Comparison of ENCODE assay signal across 1 cellular context in the genomic region with DNA sequence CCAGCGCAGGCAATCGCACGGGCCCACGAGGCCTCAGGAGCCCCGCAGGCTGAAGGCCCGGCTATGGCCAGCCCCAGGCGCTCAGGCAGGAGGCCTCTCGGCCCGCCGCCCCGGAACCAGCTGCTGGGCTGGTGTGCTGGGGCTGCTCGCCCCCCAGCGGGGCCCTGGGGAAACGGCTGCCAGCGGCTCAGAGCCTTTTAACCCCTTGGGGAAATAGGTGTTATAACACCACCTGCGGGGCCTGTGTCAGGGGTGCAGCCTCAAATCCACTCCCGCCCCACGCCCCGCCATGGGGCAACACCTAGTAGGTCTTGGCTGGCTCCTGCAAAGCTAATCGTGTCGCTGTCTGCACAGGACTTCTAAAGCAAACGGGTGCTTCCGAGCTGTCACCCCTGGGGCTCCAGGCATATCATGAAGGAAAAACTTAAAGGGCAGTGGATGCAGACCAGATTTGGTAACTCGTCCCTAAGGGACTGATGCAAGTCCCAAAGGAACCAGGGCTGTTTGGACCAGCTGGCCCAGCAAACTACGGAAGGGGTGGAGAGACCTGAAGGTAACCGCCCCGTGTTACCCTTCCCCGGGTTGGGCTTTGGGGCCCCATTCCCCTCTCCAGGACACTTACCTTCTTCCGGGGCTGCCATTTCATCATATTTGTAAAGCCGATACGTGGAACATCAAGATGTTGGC.
A peak's percentile ranks its signal among the peaks of the same experiment; 100 is the strongest.
TF ChIP-seq lines count a peak whose summit lies in the region.

No MANE protein-coding gene starts in this region.

TF ChIP-seq in HEK293, 187 proteins besides CTCF, POLR2A, EP300 and RAD21 (continued from another document and continues in another):
- TF ChIP-seq SP2 (tag by site-specific recombination; IDR thresholded peaks at IDR 0.05) (no peak), ZNF433 (tag by site-specific recombination; IDR thresholded peaks at IDR 0.05; ENCODE audit: low read depth) (no peak), ZNF221 (tag by site-specific recombination; IDR thresholded peaks at IDR 0.05; ENCODE audit: borderline replicate concordance) (no peak), ZNF10 (tag by site-specific recombination; IDR thresholded peaks at IDR 0.05) (no peak), ZBTB20 (tag by site-specific recombination; IDR thresholded peaks at IDR 0.05) (peak; percentile 97), ZNF776 (tag by site-specific recombination; IDR thresholded peaks at IDR 0.05; ENCODE audit: borderline replicate concordance) (no peak), ZNF202 (tag by site-specific recombination; IDR thresholded peaks at IDR 0.05; ENCODE audit: borderline replicate concordance) (no peak), ZBTB48 (tag by site-specific recombination; IDR thresholded peaks at IDR 0.05) (peak; percentile 61), ZNF169 (tag by site-specific recombination; IDR thresholded peaks at IDR 0.05) (no peak), ZNF155 (tag by site-specific recombination; IDR thresholded peaks at IDR 0.05) (no peak), ZNF548 (tag by site-specific recombination; IDR thresholded peaks at IDR 0.05) (no peak), TRIM28 (IDR thresholded peaks at IDR 0.05; ENCODE audit: borderline replicate concordance, low read length) (0 out of 2 replicates have a peak, but pooled peaks have one; percentile 11), ZNF335 (tag by site-specific recombination; conservative IDR thresholded peaks at IDR 0.05) (peak; percentile 61; the same call in 1 of the 2 replicates), SP3 (tag by site-specific recombination; IDR thresholded peaks at IDR 0.05) (peak; percentile 25; the same call in 1 of the 2 replicates), ZBTB17 (tag by site-specific recombination; IDR thresholded peaks at IDR 0.05) (peak; percentile 30; the same call in 1 of the 2 replicates), ZBTB8A (tag by site-specific recombination; IDR thresholded peaks at IDR 0.05) (peak; percentile 44; the same call in 1 of the 2 replicates), ZNF621 (tag by site-specific recombination; IDR thresholded peaks at IDR 0.05) (no peak), SALL2 (tag by site-specific recombination; IDR thresholded peaks at IDR 0.05; ENCODE audit: borderline replicate concordance) (no peak), HOXD13 (CRISPR knock-in tag; IDR thresholded peaks at IDR 0.05; ENCODE audit: borderline replicate concordance) (no peak), ZNF792 (tag by site-specific recombination; IDR thresholded peaks at IDR 0.05) (no peak), ZNF670 (tag by site-specific recombination; IDR thresholded peaks at IDR 0.05; ENCODE audit: low read depth) (no peak), ZNF560 (tag by site-specific recombination; IDR thresholded peaks at IDR 0.05; ENCODE audit: borderline replicate concordance) (no peak), SP7 (tag by site-specific recombination; IDR thresholded peaks at IDR 0.05) (peak; percentile 28; the same call in 1 of the 2 replicates), IKZF3 (tag by site-specific recombination; IDR thresholded peaks at IDR 0.05) (no peak), ZNF561 (tag by site-specific recombination; IDR thresholded peaks at IDR 0.05; ENCODE audit: borderline replicate concordance) (0 out of 2 replicates have a peak, but pooled peaks have one; percentile 61), EGR2 (tag by site-specific recombination; IDR thresholded peaks at IDR 0.05; ENCODE audit: low read depth) (no peak), ZNF624 (tag by site-specific recombination; IDR thresholded peaks at IDR 0.05) (no peak), ZNF658 (tag by site-specific recombination; IDR thresholded peaks at IDR 0.05) (no peak), ZNF138 (tag by site-specific recombination; IDR thresholded peaks at IDR 0.05; ENCODE audit: borderline replicate concordance) (no peak), ZBTB21 (tag by site-specific recombination; IDR thresholded peaks at IDR 0.05) (no peak), ZNF623 (tag by site-specific recombination; IDR thresholded peaks at IDR 0.05) (no peak), GLI2 (tag by site-specific recombination; IDR thresholded peaks at IDR 0.05; ENCODE audit: borderline replicate concordance, low read depth) (no peak), HOXA7 (CRISPR knock-in tag; IDR thresholded peaks at IDR 0.05; ENCODE audit: borderline replicate concordance) (no peak), KLF8 (tag by site-specific recombination; IDR thresholded peaks at IDR 0.05) (0 out of 2 replicates have a peak, but pooled peaks have one; percentile 25), ZNF843 (tag by site-specific recombination; IDR thresholded peaks at IDR 0.05) (no peak), KLF16 (tag by site-specific recombination; IDR thresholded peaks at IDR 0.05) (0 out of 2 replicates have a peak, but pooled peaks have one; percentile 20), ZNF112 (tag by site-specific recombination; IDR thresholded peaks at IDR 0.05) (no peak), ZNF473 (tag by site-specific recombination; IDR thresholded peaks at IDR 0.05) (no peak), YY1 (tag by site-specific recombination; IDR thresholded peaks at IDR 0.05) (peak; percentile 28; the same call in 1 of the 2 replicates), ZNF768 (tag by site-specific recombination; IDR thresholded peaks at IDR 0.05) (no peak), ZNF426 (tag by site-specific recombination; IDR thresholded peaks at IDR 0.05) (no peak)
- TF ChIP-seq, protein P1, sequence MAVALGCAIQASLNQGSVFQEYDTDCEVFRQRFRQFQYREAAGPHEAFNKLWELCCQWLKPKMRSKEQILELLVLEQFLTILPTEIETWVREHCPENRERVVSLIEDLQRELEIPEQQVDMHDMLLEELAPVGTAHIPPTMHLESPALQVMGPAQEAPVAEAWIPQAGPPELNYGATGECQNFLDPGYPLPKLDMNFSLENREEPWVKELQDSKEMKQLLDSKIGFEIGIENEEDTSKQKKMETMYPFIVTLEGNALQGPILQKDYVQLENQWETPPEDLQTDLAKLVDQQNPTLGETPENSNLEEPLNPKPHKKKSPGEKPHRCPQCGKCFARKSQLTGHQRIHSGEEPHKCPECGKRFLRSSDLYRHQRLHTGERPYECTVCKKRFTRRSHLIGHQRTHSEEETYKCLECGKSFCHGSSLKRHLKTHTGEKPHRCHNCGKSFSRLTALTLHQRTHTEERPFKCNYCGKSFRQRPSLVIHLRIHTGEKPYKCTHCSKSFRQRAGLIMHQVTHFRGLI (tag by site-specific recombination; IDR thresholded peaks at IDR 0.05), result peak; percentile 63; the same call in 1 of the 2 replicates
- TF ChIP-seq, protein P2, sequence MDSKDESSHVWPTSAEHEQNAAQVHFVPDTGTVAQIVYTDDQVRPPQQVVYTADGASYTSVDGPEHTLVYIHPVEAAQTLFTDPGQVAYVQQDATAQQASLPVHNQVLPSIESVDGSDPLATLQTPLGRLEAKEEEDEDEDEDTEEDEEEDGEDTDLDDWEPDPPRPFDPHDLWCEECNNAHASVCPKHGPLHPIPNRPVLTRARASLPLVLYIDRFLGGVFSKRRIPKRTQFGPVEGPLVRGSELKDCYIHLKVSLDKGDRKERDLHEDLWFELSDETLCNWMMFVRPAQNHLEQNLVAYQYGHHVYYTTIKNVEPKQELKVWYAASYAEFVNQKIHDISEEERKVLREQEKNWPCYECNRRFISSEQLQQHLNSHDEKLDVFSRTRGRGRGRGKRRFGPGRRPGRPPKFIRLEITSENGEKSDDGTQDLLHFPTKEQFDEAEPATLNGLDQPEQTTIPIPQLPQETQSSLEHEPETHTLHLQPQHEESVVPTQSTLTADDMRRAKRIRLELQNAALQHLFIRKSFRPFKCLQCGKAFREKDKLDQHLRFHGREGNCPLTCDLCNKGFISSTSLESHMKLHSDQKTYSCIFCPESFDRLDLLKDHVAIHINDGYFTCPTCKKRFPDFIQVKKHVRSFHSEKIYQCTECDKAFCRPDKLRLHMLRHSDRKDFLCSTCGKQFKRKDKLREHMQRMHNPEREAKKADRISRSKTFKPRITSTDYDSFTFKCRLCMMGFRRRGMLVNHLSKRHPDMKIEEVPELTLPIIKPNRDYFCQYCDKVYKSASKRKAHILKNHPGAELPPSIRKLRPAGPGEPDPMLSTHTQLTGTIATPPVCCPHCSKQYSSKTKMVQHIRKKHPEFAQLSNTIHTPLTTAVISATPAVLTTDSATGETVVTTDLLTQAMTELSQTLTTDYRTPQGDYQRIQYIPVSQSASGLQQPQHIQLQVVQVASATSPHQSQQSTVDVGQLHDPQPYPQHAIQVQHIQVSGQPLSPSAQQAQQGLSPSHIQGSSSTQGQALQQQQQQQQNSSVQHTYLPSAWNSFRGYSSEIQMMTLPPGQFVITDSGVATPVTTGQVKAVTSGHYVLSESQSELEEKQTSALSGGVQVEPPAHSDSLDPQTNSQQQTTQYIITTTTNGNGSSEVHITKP (tag by site-specific recombination; IDR thresholded peaks at IDR 0.05), result peak; percentile 66
- TF ChIP-seq, protein P3, sequence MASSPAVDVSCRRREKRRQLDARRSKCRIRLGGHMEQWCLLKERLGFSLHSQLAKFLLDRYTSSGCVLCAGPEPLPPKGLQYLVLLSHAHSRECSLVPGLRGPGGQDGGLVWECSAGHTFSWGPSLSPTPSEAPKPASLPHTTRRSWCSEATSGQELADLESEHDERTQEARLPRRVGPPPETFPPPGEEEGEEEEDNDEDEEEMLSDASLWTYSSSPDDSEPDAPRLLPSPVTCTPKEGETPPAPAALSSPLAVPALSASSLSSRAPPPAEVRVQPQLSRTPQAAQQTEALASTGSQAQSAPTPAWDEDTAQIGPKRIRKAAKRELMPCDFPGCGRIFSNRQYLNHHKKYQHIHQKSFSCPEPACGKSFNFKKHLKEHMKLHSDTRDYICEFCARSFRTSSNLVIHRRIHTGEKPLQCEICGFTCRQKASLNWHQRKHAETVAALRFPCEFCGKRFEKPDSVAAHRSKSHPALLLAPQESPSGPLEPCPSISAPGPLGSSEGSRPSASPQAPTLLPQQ (tag by site-specific recombination; IDR thresholded peaks at IDR 0.05), result 0 out of 2 replicates have a peak, but pooled peaks have one; percentile 47
- TF ChIP-seq, protein P4, sequence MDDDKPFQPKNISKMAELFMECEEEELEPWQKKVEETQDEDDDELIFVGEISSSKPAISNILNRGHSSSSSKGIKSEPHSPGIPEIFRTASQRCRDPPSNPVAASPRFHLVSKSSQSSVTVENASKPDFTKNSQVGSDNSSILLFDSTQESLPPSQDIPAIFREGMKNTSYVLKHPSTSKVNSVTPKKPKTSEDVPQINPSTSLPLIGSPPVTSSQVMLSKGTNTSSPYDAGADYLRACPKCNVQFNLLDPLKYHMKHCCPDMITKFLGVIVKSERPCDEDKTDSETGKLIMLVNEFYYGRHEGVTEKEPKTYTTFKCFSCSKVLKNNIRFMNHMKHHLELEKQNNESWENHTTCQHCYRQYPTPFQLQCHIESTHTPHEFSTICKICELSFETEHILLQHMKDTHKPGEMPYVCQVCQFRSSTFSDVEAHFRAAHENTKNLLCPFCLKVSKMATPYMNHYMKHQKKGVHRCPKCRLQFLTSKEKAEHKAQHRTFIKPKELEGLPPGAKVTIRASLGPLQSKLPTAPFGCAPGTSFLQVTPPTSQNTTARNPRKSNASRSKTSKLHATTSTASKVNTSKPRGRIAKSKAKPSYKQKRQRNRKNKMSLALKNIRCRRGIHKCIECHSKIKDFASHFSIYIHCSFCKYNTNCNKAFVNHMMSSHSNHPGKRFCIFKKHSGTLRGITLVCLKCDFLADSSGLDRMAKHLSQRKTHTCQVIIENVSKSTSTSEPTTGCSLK (tag by site-specific recombination; IDR thresholded peaks at IDR 0.05), result no peak
- TF ChIP-seq, protein P5, sequence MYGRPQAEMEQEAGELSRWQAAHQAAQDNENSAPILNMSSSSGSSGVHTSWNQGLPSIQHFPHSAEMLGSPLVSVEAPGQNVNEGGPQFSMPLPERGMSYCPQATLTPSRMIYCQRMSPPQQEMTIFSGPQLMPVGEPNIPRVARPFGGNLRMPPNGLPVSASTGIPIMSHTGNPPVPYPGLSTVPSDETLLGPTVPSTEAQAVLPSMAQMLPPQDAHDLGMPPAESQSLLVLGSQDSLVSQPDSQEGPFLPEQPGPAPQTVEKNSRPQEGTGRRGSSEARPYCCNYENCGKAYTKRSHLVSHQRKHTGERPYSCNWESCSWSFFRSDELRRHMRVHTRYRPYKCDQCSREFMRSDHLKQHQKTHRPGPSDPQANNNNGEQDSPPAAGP (tag by site-specific recombination; IDR thresholded peaks at IDR 0.05), result no peak
- TF ChIP-seq, protein P6, sequence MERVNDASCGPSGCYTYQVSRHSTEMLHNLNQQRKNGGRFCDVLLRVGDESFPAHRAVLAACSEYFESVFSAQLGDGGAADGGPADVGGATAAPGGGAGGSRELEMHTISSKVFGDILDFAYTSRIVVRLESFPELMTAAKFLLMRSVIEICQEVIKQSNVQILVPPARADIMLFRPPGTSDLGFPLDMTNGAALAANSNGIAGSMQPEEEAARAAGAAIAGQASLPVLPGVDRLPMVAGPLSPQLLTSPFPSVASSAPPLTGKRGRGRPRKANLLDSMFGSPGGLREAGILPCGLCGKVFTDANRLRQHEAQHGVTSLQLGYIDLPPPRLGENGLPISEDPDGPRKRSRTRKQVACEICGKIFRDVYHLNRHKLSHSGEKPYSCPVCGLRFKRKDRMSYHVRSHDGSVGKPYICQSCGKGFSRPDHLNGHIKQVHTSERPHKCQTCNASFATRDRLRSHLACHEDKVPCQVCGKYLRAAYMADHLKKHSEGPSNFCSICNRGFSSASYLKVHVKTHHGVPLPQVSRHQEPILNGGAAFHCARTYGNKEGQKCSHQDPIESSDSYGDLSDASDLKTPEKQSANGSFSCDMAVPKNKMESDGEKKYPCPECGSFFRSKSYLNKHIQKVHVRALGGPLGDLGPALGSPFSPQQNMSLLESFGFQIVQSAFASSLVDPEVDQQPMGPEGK (tag by site-specific recombination; IDR thresholded peaks at IDR 0.05), result peak; percentile 54
- TF ChIP-seq, protein P7, sequence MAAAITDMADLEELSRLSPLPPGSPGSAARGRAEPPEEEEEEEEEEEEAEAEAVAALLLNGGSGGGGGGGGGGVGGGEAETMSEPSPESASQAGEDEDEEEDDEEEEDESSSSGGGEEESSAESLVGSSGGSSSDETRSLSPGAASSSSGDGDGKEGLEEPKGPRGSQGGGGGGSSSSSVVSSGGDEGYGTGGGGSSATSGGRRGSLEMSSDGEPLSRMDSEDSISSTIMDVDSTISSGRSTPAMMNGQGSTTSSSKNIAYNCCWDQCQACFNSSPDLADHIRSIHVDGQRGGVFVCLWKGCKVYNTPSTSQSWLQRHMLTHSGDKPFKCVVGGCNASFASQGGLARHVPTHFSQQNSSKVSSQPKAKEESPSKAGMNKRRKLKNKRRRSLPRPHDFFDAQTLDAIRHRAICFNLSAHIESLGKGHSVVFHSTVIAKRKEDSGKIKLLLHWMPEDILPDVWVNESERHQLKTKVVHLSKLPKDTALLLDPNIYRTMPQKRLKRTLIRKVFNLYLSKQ (tag by site-specific recombination; IDR thresholded peaks at IDR 0.05; ENCODE audit: borderline replicate concordance), result no peak
- TF ChIP-seq, protein P8, sequence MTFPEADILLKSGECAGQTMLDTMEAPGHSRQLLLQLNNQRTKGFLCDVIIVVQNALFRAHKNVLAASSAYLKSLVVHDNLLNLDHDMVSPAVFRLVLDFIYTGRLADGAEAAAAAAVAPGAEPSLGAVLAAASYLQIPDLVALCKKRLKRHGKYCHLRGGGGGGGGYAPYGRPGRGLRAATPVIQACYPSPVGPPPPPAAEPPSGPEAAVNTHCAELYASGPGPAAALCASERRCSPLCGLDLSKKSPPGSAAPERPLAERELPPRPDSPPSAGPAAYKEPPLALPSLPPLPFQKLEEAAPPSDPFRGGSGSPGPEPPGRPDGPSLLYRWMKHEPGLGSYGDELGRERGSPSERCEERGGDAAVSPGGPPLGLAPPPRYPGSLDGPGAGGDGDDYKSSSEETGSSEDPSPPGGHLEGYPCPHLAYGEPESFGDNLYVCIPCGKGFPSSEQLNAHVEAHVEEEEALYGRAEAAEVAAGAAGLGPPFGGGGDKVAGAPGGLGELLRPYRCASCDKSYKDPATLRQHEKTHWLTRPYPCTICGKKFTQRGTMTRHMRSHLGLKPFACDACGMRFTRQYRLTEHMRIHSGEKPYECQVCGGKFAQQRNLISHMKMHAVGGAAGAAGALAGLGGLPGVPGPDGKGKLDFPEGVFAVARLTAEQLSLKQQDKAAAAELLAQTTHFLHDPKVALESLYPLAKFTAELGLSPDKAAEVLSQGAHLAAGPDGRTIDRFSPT (tag by site-specific recombination; IDR thresholded peaks at IDR 0.05), result peak; percentile 51; the same call in 1 of the 2 replicates
